In genomic region chr7:158655931-158656441, GRCh38 we compare ENCODE assay signal across 11 cellular contexts. TPM values are rescaled to one million over a fixed set of nuclear protein-coding genes. Genes with fewer than 3 reads are reported as not detected.
DNase-seq lines count a peak whose midpoint lies in the region; ATAC-seq, FAIRE-seq and TF ChIP-seq lines count a peak whose summit lies in the region.
"Had no signal": no experiment of that assay in that cellular context is flagged by ENCODE, and none has a peak within 500 bp of the region (broad histone marks: within the 10 kb centered on the region; RNA-seq: fewer than 3 reads in every experiment).

No MANE protein-coding gene starts in this region.

- peaks cover 29% of the 10 kb centered on the region for H3K4me1 Mint-ChIP-seq in activated T-helper 17 cell treated with anti-CD3 and anti-CD28 coated beads, Interleukin-2, amount 50 U/mL, for 72 hours
- H3K4me1 Mint-ChIP-seq: CD14-positive monocyte had no signal

- CTCF ChIA-PET in A549 (lab: Yijun Ruan, JAX), result no interaction called here

- ATAC-seq in A549, result peak in 1 of 2 experiments; percentile 34; a peak in 1 of 6 replicates
- ATAC-seq in GM19351 (IDR thresholded peaks at IDR 0.05; ENCODE audit: unreplicated experiment), result peak; percentile 93
- ATAC-seq in HG03097 (IDR thresholded peaks at IDR 0.05; ENCODE audit: low FRiP score, unreplicated experiment), result peak; percentile 97
- peak; percentile 93 for ATAC-seq in activated T-helper 17 cell treated with anti-CD3 and anti-CD28 coated beads, Interleukin-2, amount 50 U/mL, for 72 hours (replicated peaks)
- ATAC-seq in heart left ventricle, result no peak

- no peak for TF ChIP-seq RAD21 in A549 (conservative IDR thresholded peaks at IDR 0.05 in 1 of 2, IDR thresholded peaks at IDR 0.05 in 1 of 2)

- TF ChIP-seq CTCF in A549 (IDR thresholded peaks at IDR 0.05) (no peak), heart left ventricle (IDR thresholded peaks at IDR 0.05) (no peak), testis (IDR thresholded peaks at IDR 0.05) (no peak)

- H3K27ac ChIP-seq in A549, result peak overlapping the region in 1 of 2 experiments; percentile 36; a peak in 1 of 6 replicates
- H3K27ac ChIP-seq in heart left ventricle, result no peak overlapping the region
- H3K27ac ChIP-seq in testis, result no peak overlapping the region
- H3K27ac ChIP-seq: spleen had no signal

- H3K36me3 ChIP-seq in heart left ventricle (peaks cover 0 to 36% (median 20%) of the 10 kb centered on the region in 9 donors), testis (ENCODE audit: low read depth, missing control alignments) (no peaks in the 10 kb centered on the region)

- H3K27me3 ChIP-seq in heart left ventricle, result no peaks in the 10 kb centered on the region
- no peaks in the 10 kb centered on the region for H3K27me3 ChIP-seq in testis
- H3K27me3 ChIP-seq: spleen had no signal

- no peaks in the 10 kb centered on the region for H3K4me1 ChIP-seq in A549
- no peaks in the 10 kb centered on the region for H3K4me1 ChIP-seq in heart left ventricle
- H3K4me1 ChIP-seq in testis, result no peaks in the 10 kb centered on the region
- H3K4me1 ChIP-seq: spleen had no signal

- H3K27me3 Mint-ChIP-seq in activated T-helper 17 cell treated with anti-CD3 and anti-CD28 coated beads, Interleukin-2, amount 50 U/mL, for 72 hours, result no peaks in the 10 kb centered on the region

- H3K27ac Mint-ChIP-seq in activated T-helper 17 cell treated with anti-CD3 and anti-CD28 coated beads, Interleukin-2, amount 50 U/mL, for 72 hours, result peak overlapping the region; percentile 89

- H3K9me3 Mint-ChIP-seq in activated T-helper 17 cell treated with anti-CD3 and anti-CD28 coated beads, Interleukin-2, amount 50 U/mL, for 72 hours, result no peaks in the 10 kb centered on the region

- H3K36me3 Mint-ChIP-seq in activated T-helper 17 cell treated with anti-CD3 and anti-CD28 coated beads, Interleukin-2, amount 50 U/mL, for 72 hours (ENCODE audit: low read depth), result peaks cover 80% of the 10 kb centered on the region

- no peak overlapping the region for H3K4me3 ChIP-seq in A549
- no peak overlapping the region for H3K4me3 ChIP-seq in heart left ventricle
- no peak overlapping the region for H3K4me3 ChIP-seq in testis
- H3K4me3 ChIP-seq: spleen had no signal

- 84% methylated on average over 7 of the region's 7 CpGs for WGBS in A549 (ENCODE audit: missing lambda C conversion rate)
- WGBS in heart left ventricle, 4 donors, result 91 to 97% (median 94%) methylated on average over 7 of the region's 7 CpGs
- WGBS in testis, 2 donors, result 91 to 95% methylated on average over 7 of the region's 7 CpGs

- H3K4me2 ChIP-seq in A549, result no peak overlapping the region

- no peaks in the 10 kb centered on the region for H3K9me3 ChIP-seq in A549
- no peaks in the 10 kb centered on the region for H3K9me3 ChIP-seq in heart left ventricle
- no peaks in the 10 kb centered on the region for H3K9me3 ChIP-seq in testis
- H3K9me3 ChIP-seq: spleen had no signal

- intact Hi-C loops in heart left ventricle (cut with DNase I) (no loop called here), testis (cut with DNase I; ENCODE audit: low total_unique reads) (no loop called here)

- DNase-seq in A549 (ENCODE audit: low read depth in 1 of 2, low spot score in 1 of 2), result no peak
- DNase-seq in heart left ventricle, result no peak
- no peak for DNase-seq in testis
- no peak for DNase-seq in Ammon's horn (ENCODE audit: low spot score)
- no peak for DNase-seq in NCI-H510A (lab: John Stamatoyannopoulos, UW)
- DNase-seq: activated gamma-delta T cell treated with Interleukin-2 at 50 U/mL for 16 hours, spleen had no signal

- POLR2A ChIA-PET in A549 (lab: Yijun Ruan, JAX), result interaction anchor here (1.0 kb wide), 1 partner anchor 49 kb away, joined by 4 read pairs; the partner anchor contains the start of gene NCAPG2

- FAIRE-seq in A549 (lab: Jason Lieb, UNC), result no peak

- TF ChIP-seq EP300 in A549 (IDR thresholded peaks at IDR 0.05), result no peak

- peak overlapping the region; percentile 73 for H3K4me3 Mint-ChIP-seq in activated T-helper 17 cell treated with anti-CD3 and anti-CD28 coated beads, Interleukin-2, amount 50 U/mL, for 72 hours
- H3K4me3 Mint-ChIP-seq: CD14-positive monocyte had no signal

- TF ChIP-seq POLR2A in A549 (IDR thresholded peaks at IDR 0.05; ENCODE audit: low read length) (no peak), heart left ventricle (IDR thresholded peaks at IDR 0.05) (no peak), testis (IDR thresholded peaks at IDR 0.05) (no peak)

TF ChIP-seq in A549, 52 proteins besides CTCF, POLR2A, EP300 and RAD21:
- TF ChIP-seq MAZ (IDR thresholded peaks at IDR 0.05; ENCODE audit: borderline replicate concordance, low read depth, low read length), result no peak
- no peak for TF ChIP-seq MAX (IDR thresholded peaks at IDR 0.05)
- TF ChIP-seq HOXB5 (CRISPR knock-in tag; IDR thresholded peaks at IDR 0.05), result no peak
- TF ChIP-seq MAFK (IDR thresholded peaks at IDR 0.05; ENCODE audit: partially characterized antibody), result peak; percentile 72
- peak; percentile 22; the same call in 1 of the 2 replicates for TF ChIP-seq NFE2L2 (conservative IDR thresholded peaks at IDR 0.05; ENCODE audit: low read length)
TF ChIP-seq in A549: peak in this region for 2.

RNA-seq across cellular contexts. Expression of gene NCAPG2, which starts 48.6 kb away (rescaled TPM):
- polyA plus RNA-seq in A549 (2011; rRNA removed) (49.2 and 63.0 TPM in 2 replicates), A549 (2017; fragmentation: RNase III; extraction: RNeasy Plus Mini Kit Qiagen cat#74134 plus additional on column Dnase treatment) (49.4 to 54.0 TPM (median 53.8 TPM) in 3 replicates), heart left ventricle (1 to 10 TPM; 1.1 to 3.7 TPM), testis (ENCODE audit: insufficient read depth, low read depth, low replicate concordance) (53.9 TPM)
- 39.7 and 41.5 TPM in 2 replicates for polyA plus RNA-seq in A549 (2012; cell fraction: cytosol; rRNA removed)
- polyA plus RNA-seq in A549 (2012; cell fraction: nucleus; rRNA removed), result 34.7 and 47.1 TPM in 2 replicates
- polyA minus RNA-seq in A549 (2011; rRNA and poly(A)+ RNA removed), result 70.8 and 71.5 TPM in 2 replicates
- 100 to 1,000 TPM; 129 to 141 TPM for total RNA-seq in activated T-helper 17 cell treated with anti-CD3 and anti-CD28 coated beads, Interleukin-2, amount 50 U/mL, for 72 hours
- total RNA-seq in heart left ventricle (10 to 100 TPM in 1 of 9 donors, 1 to 10 TPM in 8; 2.8 to 12.5 (median 4.7) TPM), testis (10 to 100 TPM; 30.2 to 34.0 TPM)

Comparison
In these comparisons a context has a peak if more than half of its experiments do, and no peak if none do; other contexts are left out.
1. ATAC-seq: peak in GM19351 (single experiment), HG03097 (single experiment) and activated T-helper 17 cell treated with anti-CD3 and anti-CD28 coated beads, Interleukin-2, amount 50 U/mL, for 72 hours (single experiment); none in heart left ventricle (0 of 4).